26 cellular contexts compared by ENCODE assay signal in the genomic region with DNA sequence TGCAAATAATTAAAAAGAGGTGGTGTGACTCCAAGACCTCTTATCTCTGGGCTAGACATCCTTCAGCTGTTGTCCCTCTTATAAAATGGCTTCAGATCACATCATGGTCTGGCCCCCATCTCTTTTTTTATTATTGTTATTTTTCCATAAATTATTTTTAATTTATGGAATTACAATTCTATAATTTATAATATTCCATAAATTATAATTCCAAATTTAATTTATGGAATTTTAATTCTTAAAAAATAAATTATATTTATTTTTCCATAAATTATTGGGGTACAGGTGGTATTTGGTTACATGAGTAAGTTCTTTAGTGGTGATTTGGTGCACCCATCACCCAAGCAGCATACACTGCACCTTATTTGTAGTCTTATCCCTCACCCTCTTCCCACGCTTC.
DNase-seq lines count a peak whose midpoint lies in the region; ATAC-seq, FAIRE-seq and TF ChIP-seq lines count a peak whose summit lies in the region.
"Had no signal": no experiment of that assay in that cellular context is flagged by ENCODE, and none has a peak within 500 bp of the region (broad histone marks: within the 10 kb centered on the region; RNA-seq: fewer than 3 reads in every experiment).

No MANE protein-coding gene starts in this region.

- H3K9me3 Mint-ChIP-seq in naive thymus-derived CD4-positive, alpha-beta T cell: peaks cover 0 to 6% (median 0%) of the 10 kb centered on the region in 11 donors
- H3K9me3 Mint-ChIP-seq: CD8-positive, alpha-beta memory T cell had no signal

- H3K27ac ChIP-seq in kidney (ENCODE audit: low read depth in 2 of 2, low read length in 2 of 2): no peak overlapping the region
- no peak overlapping the region for H3K27ac ChIP-seq in naive thymus-derived CD4-positive, alpha-beta T cell (ENCODE audit: low read depth, low read length)
- H3K27ac ChIP-seq: 22Rv1, A549, BLaER1 had no signal

- H3K36me3 ChIP-seq in kidney (ENCODE audit: control insufficient read depth in 1 of 2, insufficient read depth in 2 of 2, low read length in 2 of 2): no peaks in the 10 kb centered on the region
- H3K36me3 ChIP-seq in naive thymus-derived CD4-positive, alpha-beta T cell (ENCODE audit: control insufficient read depth in 2 of 3, insufficient read depth in 3 of 3, low read length in 3 of 3): no peaks in the 10 kb centered on the region
- H3K36me3 ChIP-seq: BLaER1 had no signal

- POLR2A ChIA-PET in naive thymus-derived CD4-positive, alpha-beta T cell (lab: Charles Lee): no interaction called here

- no peak for DNase-seq in kidney
- no peak for DNase-seq in stimulated activated CD8-positive, alpha-beta memory T cell treated with anti-CD3 and anti-CD28 coated beads, Interleukin-4, amount 100 ng/mL, for 48 hours
- DNase-seq in GM12892 (ENCODE audit: insufficient read length): no peak
- DNase-seq in naive thymus-derived CD4-positive, alpha-beta T cell: no peak
- DNase-seq: AML-193; C1 segment of cervical spinal cord; CD4-positive, alpha-beta memory T cell; CD4-positive, CD25-positive, alpha-beta regulatory T cell; CD8-positive, alpha-beta memory T cell; COR-L47; DMS 273 treated with DMSO at 0.1 percent for 48 hours; DMS153; DMS53; DMS79; DND-41; EL; GDM1 had no signal

- intact Hi-C loops in kidney (cut with DNase I): no loop called here
- intact Hi-C loops in naive thymus-derived CD4-positive, alpha-beta T cell (cut with micrococcal nuclease): no loop called here

- no peaks in the 10 kb centered on the region for H3K4me1 Mint-ChIP-seq in naive thymus-derived CD4-positive, alpha-beta T cell
- H3K4me1 Mint-ChIP-seq: B cell; CD14-positive monocyte; CD4-positive, alpha-beta memory T cell; CD4-positive, CD25-positive, alpha-beta regulatory T cell; CD8-positive, alpha-beta memory T cell had no signal

- FAIRE-seq in TTC549 (lab: Jason Lieb, UNC) (peak; percentile 70), endometrium (lab: Jason Lieb, UNC) (peak; percentile 69), kidney (lab: Jason Lieb, UNC) (peak; percentile 30), GM12892 (lab: Jason Lieb, UNC) (no peak)
- FAIRE-seq: A549, GM12878, GM19239 had no signal

- H3K27ac Mint-ChIP-seq in naive thymus-derived CD4-positive, alpha-beta T cell: no peak overlapping the region
- H3K27ac Mint-ChIP-seq: B cell; CD14-positive monocyte; CD4-positive, alpha-beta memory T cell; CD4-positive, CD25-positive, alpha-beta regulatory T cell; CD8-positive, alpha-beta memory T cell had no signal

- CTCF ChIA-PET in naive thymus-derived CD4-positive, alpha-beta T cell (lab: Charles Lee): no interaction called here

- H3K4me1 ChIP-seq in kidney (ENCODE audit: control insufficient read depth in 1 of 2, insufficient read depth in 1 of 2, low read depth in 1 of 2, low read length in 2 of 2): no peaks in the 10 kb centered on the region
- no peaks in the 10 kb centered on the region for H3K4me1 ChIP-seq in naive thymus-derived CD4-positive, alpha-beta T cell (ENCODE audit: control insufficient read depth in 2 of 2, insufficient read depth in 2 of 2, low read length in 2 of 2)
- H3K4me1 ChIP-seq: A549, BLaER1 had no signal

- no peak overlapping the region for H3K9ac ChIP-seq in kidney (ENCODE audit: low read length in 2 of 2)
- H3K9ac ChIP-seq: BLaER1 had no signal

- no peak for TF ChIP-seq CTCF in kidney (IDR thresholded peaks at IDR 0.05; ENCODE audit: borderline replicate concordance, extremely low read depth, insufficient read depth)

- H3K9me3 ChIP-seq in kidney (ENCODE audit: control insufficient read depth in 1 of 2, low read length in 2 of 2): no peaks in the 10 kb centered on the region
- H3K9me3 ChIP-seq in naive thymus-derived CD4-positive, alpha-beta T cell (ENCODE audit: control insufficient read depth in 2 of 3, low read length in 3 of 3): no peaks in the 10 kb centered on the region
- H3K9me3 ChIP-seq: A549, BLaER1 had no signal

- peaks cover 0 to 5% (median 0%) of the 10 kb centered on the region in 5 donors for H3K36me3 Mint-ChIP-seq in naive thymus-derived CD4-positive, alpha-beta T cell
- H3K36me3 Mint-ChIP-seq: CD14-positive monocyte; CD4-positive, alpha-beta memory T cell; CD4-positive, CD25-positive, alpha-beta regulatory T cell had no signal

- peaks cover 0 to 31% (median 5%) of the 10 kb centered on the region in 5 donors for H3K27me3 Mint-ChIP-seq in naive thymus-derived CD4-positive, alpha-beta T cell

- no peaks in the 10 kb centered on the region for H3K27me3 ChIP-seq in naive thymus-derived CD4-positive, alpha-beta T cell (ENCODE audit: control insufficient read depth in 2 of 2, insufficient read depth in 2 of 2, low read length in 2 of 2)
- H3K27me3 ChIP-seq: BLaER1 had no signal

- TF ChIP-seq POLR2A in GM12892 (IDR thresholded peaks at IDR 0.05; ENCODE audit: low read depth, low read length): no peak

- no peak overlapping the region for H3K4me3 ChIP-seq in kidney (ENCODE audit: low read length in 2 of 2)
- H3K4me3 ChIP-seq in naive thymus-derived CD4-positive, alpha-beta T cell (ENCODE audit: low read length): no peak overlapping the region
- H3K4me3 ChIP-seq: A549, BLaER1, GM12878 had no signal

- ATAC-seq in naive thymus-derived CD4-positive, alpha-beta T cell: no peak
- ATAC-seq: A549, GM12878 had no signal

- H3K4me3 Mint-ChIP-seq in naive thymus-derived CD4-positive, alpha-beta T cell: no peak overlapping the region
- H3K4me3 Mint-ChIP-seq: B cell; CD14-positive monocyte; CD4-positive, alpha-beta memory T cell; CD4-positive, CD25-positive, alpha-beta regulatory T cell; CD8-positive, alpha-beta memory T cell had no signal
